23 cellular contexts compared by ENCODE assay signal in the genomic region with DNA sequence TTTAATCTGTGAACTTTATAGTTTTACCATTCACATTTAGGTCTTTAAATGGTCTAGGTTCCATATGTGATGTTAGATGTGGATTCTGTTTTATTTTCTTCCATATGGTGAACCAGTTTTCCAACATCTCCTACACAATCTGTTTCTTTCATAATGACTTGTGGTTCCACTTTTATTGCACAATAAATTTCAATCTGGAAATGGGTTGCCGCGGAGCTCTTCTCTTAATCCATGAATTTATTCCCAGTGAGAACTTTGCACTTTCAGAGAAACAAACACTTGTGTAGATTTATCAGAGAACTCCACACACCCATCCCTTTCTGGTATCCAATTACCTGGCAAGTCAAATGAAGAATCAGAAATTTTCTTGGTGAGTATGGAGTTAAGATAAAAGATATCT.
"Had no signal": no experiment of that assay in that cellular context is flagged by ENCODE, and none has a peak within 500 bp of the region (broad histone marks: within the 10 kb centered on the region; RNA-seq: fewer than 3 reads in every experiment).

No MANE protein-coding gene starts in this region.

- H3K36me3 ChIP-seq: brain microvascular endothelial cell, heart left ventricle, left ventricle myocardium inferior, ovary, sigmoid colon, spleen, tibial nerve, WERI-Rb-1 had no signal

- H3K27me3 ChIP-seq: brain microvascular endothelial cell, heart left ventricle, ovary, sigmoid colon, spleen, tibial nerve had no signal

- H3K9me3 ChIP-seq: heart left ventricle, left ventricle myocardium inferior, ovary, sigmoid colon, spleen, tibial nerve had no signal

- FAIRE-seq: astrocyte, endothelial cell of umbilical vein had no signal

- ATAC-seq: activated CD4-positive, CD25-positive, alpha-beta regulatory T cell treated with anti-CD3 and anti-CD28 coated beads, Interleukin-2, amount 50 U/mL, for 24 hours; heart left ventricle; naive thymus-derived CD4-positive, alpha-beta T cell; T-helper 17 cell had no signal

- H3K4me1 ChIP-seq: spleen, tibial nerve had no signal

- H3K4me3 ChIP-seq: heart left ventricle, left ventricle myocardium inferior, ovary, sigmoid colon, spleen, tibial nerve had no signal

- DNase-seq: activated CD4-positive, alpha-beta T cell treated with anti-CD3 and anti-CD28 coated beads for 48 hours; activated CD4-positive, alpha-beta T cell treated with anti-CD3 and anti-CD28 coated beads, Interleukin-2, amount 50 U/mL, for 48 hours; activated effector memory CD4-positive, alpha-beta T cell treated with anti-CD3 and anti-CD28 coated beads, Interleukin-2, amount 50 U/mL, for 16 hours; activated naive CD4-positive, alpha-beta T cell treated with anti-CD3 and anti-CD28 coated beads, Interleukin-2, amount 10 ng/mL, durations not matched to agents 7 days and 5 days; activated naive CD8-positive, alpha-beta T cell treated with anti-CD3 and anti-CD28 coated beads, Interleukin-2, amount 10 ng/mL, durations not matched to agents 7 days and 5 days; amniotic stem cell; brain microvascular endothelial cell; cortex of kidney; heart left ventricle; left ventricle myocardium inferior; naive thymus-derived CD4-positive, alpha-beta T cell; ovary; retina; sigmoid colon; spleen; stimulated activated naive CD4-positive, alpha-beta T cell treated with Interleukin-2 at 50 U/mL for 16 hours; T-helper 17 cell; T1000; WERI-Rb-1 had no signal

- H3K27ac ChIP-seq: brain microvascular endothelial cell, left ventricle myocardium inferior, ovary, sigmoid colon, spleen, tibial nerve, WERI-Rb-1 had no signal
